In the genomic region with DNA sequence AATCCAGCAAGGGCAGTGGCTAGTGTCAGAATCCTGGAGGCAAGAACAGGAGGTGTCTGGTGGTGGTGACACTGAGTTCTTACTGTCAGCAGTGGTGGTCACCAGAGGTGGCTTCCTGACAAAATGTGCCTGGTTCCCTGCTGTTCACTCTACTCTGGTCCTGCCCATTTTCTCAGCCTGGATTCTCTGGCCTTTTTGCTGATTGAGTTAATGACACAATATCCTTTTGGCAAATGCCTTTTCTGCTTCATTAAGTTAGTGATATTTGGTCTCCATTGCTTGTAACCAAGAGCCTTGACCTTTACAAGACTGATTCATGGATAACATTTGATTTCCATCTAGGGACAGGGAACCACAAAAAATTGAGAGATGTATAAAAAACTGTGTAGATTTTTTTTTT, we compare ENCODE assay signal across 17 cellular contexts. TPM values are rescaled to one million over a fixed set of nuclear protein-coding genes. Genes with fewer than 3 reads are reported as not detected.
DNase-seq lines count a peak whose midpoint lies in the region; ATAC-seq, FAIRE-seq and TF ChIP-seq lines count a peak whose summit lies in the region.
"Had no signal": no experiment of that assay in that cellular context is flagged by ENCODE, and none has a peak within 500 bp of the region (broad histone marks: within the 10 kb centered on the region; RNA-seq: fewer than 3 reads in every experiment).

No MANE protein-coding gene starts in this region.

- no peak for TF ChIP-seq RAD21 in HepG2 (CRISPR knock-in tag; IDR thresholded peaks at IDR 0.05)

- H3K4me2 ChIP-seq in HepG2 (ENCODE audit: low read depth, low read length): no peak overlapping the region

- no peak overlapping the region for H2AFZ ChIP-seq in HepG2 (ENCODE audit: low read length)

- H3K4me3 ChIP-seq in HepG2 (replicated peaks in 1 of 3; ENCODE audit: insufficient read depth in 1 of 3, low read depth in 2 of 3, low read length in 3 of 3) (no peak overlapping the region), right lobe of liver (no peak overlapping the region), kidney epithelial cell (ENCODE audit: low read depth, low read length) (no peak overlapping the region), upper lobe of left lung (no peak overlapping the region), lower lobe of right lung (no peak overlapping the region)
- H3K4me3 ChIP-seq: MG63 had no signal

- no peaks in the 10 kb centered on the region for H4K20me1 ChIP-seq in HepG2 (ENCODE audit: insufficient read depth, low read length)

- TF ChIP-seq POLR2A in HepG2 (IDR thresholded peaks at IDR 0.05; ENCODE audit: insufficient read depth in 1 of 2, low read depth in 2 of 2, low read length in 2 of 2) (no peak), right lobe of liver (IDR thresholded peaks at IDR 0.05) (no peak), upper lobe of left lung (IDR thresholded peaks at IDR 0.05) (no peak)

- H3K36me3 ChIP-seq in HepG2 (replicated peaks in 1 of 2; ENCODE audit: control insufficient read depth in 1 of 2, insufficient read depth in 2 of 2, low read length in 2 of 2) (peaks cover 0 to 2% of the 10 kb centered on the region in 2 experiments; a peak in 2 of 5 replicates), right lobe of liver (no peaks in the 10 kb centered on the region), kidney epithelial cell (ENCODE audit: control insufficient read depth, insufficient read depth, low read length) (no peaks in the 10 kb centered on the region), upper lobe of left lung (no peaks in the 10 kb centered on the region), lower lobe of right lung (no peaks in the 10 kb centered on the region)

- H3K79me2 ChIP-seq in HepG2 (ENCODE audit: insufficient read depth, low read length): no peaks in the 10 kb centered on the region

- no peak overlapping the region for H3K9ac ChIP-seq in HepG2 (ENCODE audit: insufficient read depth, low read depth, low read length)

- no TSS peak for BruUV-seq in HepG2 (replicated peaks; lab: Mats Ljungman, UMichigan)

- H3K27ac ChIP-seq in HepG2 (ENCODE audit: extremely low read length, insufficient read depth, low read length) (peak overlapping the region; percentile 6), right lobe of liver (no peak overlapping the region), upper lobe of left lung (no peak overlapping the region), lower lobe of right lung (no peak overlapping the region)

- no peak for ATAC-seq in HepG2
- ATAC-seq in right lobe of liver: no peak
- ATAC-seq in upper lobe of left lung (ENCODE audit: low FRiP score in 2 of 2): no peak
- no peak for ATAC-seq in lower lobe of right lung

- TF ChIP-seq EP300 in HepG2 (IDR thresholded peaks at IDR 0.05; ENCODE audit: low read depth in 2 of 2, low read length in 2 of 2) (no peak), HepG2 (CRISPR knock-in tag; IDR thresholded peaks at IDR 0.05; ENCODE audit: borderline replicate concordance) (no peak), upper lobe of left lung (IDR thresholded peaks at IDR 0.05) (no peak)

- DNase-seq in HepG2 (ENCODE audit: low spot score) (no peak), right lobe of liver (no peak), RCC 7860 (ENCODE audit: low spot score) (no peak), kidney epithelial cell (ENCODE audit: low read depth) (peak; percentile 50), HK-2 (ENCODE audit: unreplicated experiment) (no peak), upper lobe of left lung (no peak), NCI-H1417 treated with DMSO at 0.1 percent for 48 hours (lab: John Stamatoyannopoulos, UW) (no peak), lower lobe of right lung (no peak)
- DNase-seq: CD4-positive, alpha-beta memory T cell; GF-D8; HFFc6; KG1; MG63; NCI-H1105; NCI-H187; NCI-H510A had no signal

- POLR2A ChIA-PET in HepG2 (lab: Yijun Ruan, JAX): no interaction called here

- H3K4me1 ChIP-seq in HepG2 (ENCODE audit: insufficient read depth, low read length) (peaks cover 58% of the 10 kb centered on the region), right lobe of liver (peaks cover 0 to 26% (median 0%) of the 10 kb centered on the region in 4 donors), upper lobe of left lung (no peaks in the 10 kb centered on the region), lower lobe of right lung (no peaks in the 10 kb centered on the region)

- FAIRE-seq in HepG2 (lab: Jason Lieb, UNC) (no peak), RCC 7860 (lab: Jason Lieb, UNC) (peak; percentile 60)
- FAIRE-seq: H1 had no signal

- in situ Hi-C loops in HepG2 (cut with HindIII; ENCODE audit: extremely low pct_ligation_motif_present, low pct_unique_long_range_greater_than_20kb): no loop called here

- no peaks in the 10 kb centered on the region for H3K9me3 ChIP-seq in HepG2 (ENCODE audit: low read length)
- H3K9me3 ChIP-seq in right lobe of liver: no peaks in the 10 kb centered on the region
- H3K9me3 ChIP-seq in upper lobe of left lung: peaks cover 0 to 2% (median 0%) of the 10 kb centered on the region in 4 donors
- no peaks in the 10 kb centered on the region for H3K9me3 ChIP-seq in lower lobe of right lung
- H3K9me3 ChIP-seq: MG63 had no signal

- intact Hi-C loops in HepG2 (cut with micrococcal nuclease; ENCODE audit: unreplicated experiment) (no loop called here), right lobe of liver (cut with DNase I) (no loop called here), lower lobe of right lung (cut with DNase I) (no loop called here)

- CTCF ChIA-PET in HepG2 (lab: Yijun Ruan, JAX; ENCODE audit: low intra/inter-chr PET ratio, low total read pairs): no interaction called here

- no peak for TF ChIP-seq CTCF in HepG2 (CRISPR knock-in tag; IDR thresholded peaks at IDR 0.05)
- no peak for TF ChIP-seq CTCF in right lobe of liver (IDR thresholded peaks at IDR 0.05)
- no peak for TF ChIP-seq CTCF in kidney epithelial cell (IDR thresholded peaks at IDR 0.05; ENCODE audit: insufficient read depth, low read length, poor library complexity, severe bottlenecking)
- no peak for TF ChIP-seq CTCF in upper lobe of left lung (IDR thresholded peaks at IDR 0.05)
- TF ChIP-seq CTCF in lower lobe of right lung (IDR thresholded peaks at IDR 0.05): no peak

- H3K27me3 ChIP-seq in HepG2 (ENCODE audit: control insufficient read depth in 1 of 2, insufficient read depth in 2 of 2, low read length in 2 of 2) (no peaks in the 10 kb centered on the region), right lobe of liver (no peaks in the 10 kb centered on the region), kidney epithelial cell (ENCODE audit: control insufficient read depth, insufficient read depth, low read length) (no peaks in the 10 kb centered on the region), upper lobe of left lung (no peaks in the 10 kb centered on the region), lower lobe of right lung (ENCODE audit: low read depth) (no peaks in the 10 kb centered on the region)
- H3K27me3 ChIP-seq: MG63 had no signal

TF ChIP-seq in HepG2, 621 proteins besides CTCF, POLR2A, EP300 and RAD21 (continues in another document):
- TF ChIP-seq NR2C2 (CRISPR knock-in tag; IDR thresholded peaks at IDR 0.05; ENCODE audit: borderline replicate concordance) (no peak), MAFK (conservative IDR thresholded peaks at IDR 0.05 in 1 of 2, IDR thresholded peaks at IDR 0.05 in 1 of 2; ENCODE audit: low read length in 2 of 2) (no peak), MTF1 (CRISPR knock-in tag; IDR thresholded peaks at IDR 0.05) (no peak), ZNF12 (CRISPR knock-in tag; IDR thresholded peaks at IDR 0.05) (no peak), CEBPB (IDR thresholded peaks at IDR 0.05; ENCODE audit: borderline replicate concordance, low read depth, low read length) (no peak)
- TF ChIP-seq, protein P1, sequence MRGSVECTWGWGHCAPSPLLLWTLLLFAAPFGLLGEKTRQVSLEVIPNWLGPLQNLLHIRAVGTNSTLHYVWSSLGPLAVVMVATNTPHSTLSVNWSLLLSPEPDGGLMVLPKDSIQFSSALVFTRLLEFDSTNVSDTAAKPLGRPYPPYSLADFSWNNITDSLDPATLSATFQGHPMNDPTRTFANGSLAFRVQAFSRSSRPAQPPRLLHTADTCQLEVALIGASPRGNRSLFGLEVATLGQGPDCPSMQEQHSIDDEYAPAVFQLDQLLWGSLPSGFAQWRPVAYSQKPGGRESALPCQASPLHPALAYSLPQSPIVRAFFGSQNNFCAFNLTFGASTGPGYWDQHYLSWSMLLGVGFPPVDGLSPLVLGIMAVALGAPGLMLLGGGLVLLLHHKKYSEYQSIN (CRISPR knock-in tag; IDR thresholded peaks at IDR 0.05; ENCODE audit: borderline replicate concordance): no peak

RNA-seq across cellular contexts. Expression of a gene that starts 51.1 kb away (rescaled TPM):
- total RNA-seq in HepG2 (2016; rRNA removed; fragmentation: Illumina TruSeq; extraction: Trizol) (55.7 and 80.1 TPM in 2 replicates), right lobe of liver (1 to 10 TPM; 1.6 to 10.0 (median 2.4) TPM), kidney epithelial cell (7.4 and 14.8 TPM in 2 replicates), upper lobe of left lung (10 to 100 TPM in 3 of 6 donors, 1 to 10 TPM in 3; 6.9 to 24.4 (median 9.3) TPM), lower lobe of right lung (7.1 TPM)
- 9.2 and 9.8 TPM in 2 replicates for total RNA-seq in HepG2 (2016; cell fraction: cytosol; rRNA removed; fragmentation: Illumina TruSeq; extraction: Trizol; ENCODE audit: low read depth)
- total RNA-seq in HepG2 (2016; cell fraction: insoluble cytoplasmic fraction; rRNA removed; fragmentation: Illumina TruSeq; extraction: Trizol): 55.6 and 78.6 TPM in 2 replicates
- 17.3 and 19.4 TPM in 2 replicates for total RNA-seq in HepG2 (2016; cell fraction: membrane; rRNA removed; fragmentation: Illumina TruSeq; extraction: Trizol)
- 88.7 and 100 TPM in 2 replicates for total RNA-seq in HepG2 (2016; cell fraction: nucleus; rRNA removed; fragmentation: Illumina TruSeq; extraction: Trizol)
- polyA plus RNA-seq in HepG2 (2011; rRNA removed): 10.3 and 16.0 TPM in 2 replicates
- 7.9 and 8.1 TPM in 2 replicates for polyA plus RNA-seq in HepG2 (2011; cell fraction: cytosol; rRNA removed)
- polyA plus RNA-seq in HepG2 (2011; cell fraction: nucleus; rRNA removed): 13.3 and 17.4 TPM in 2 replicates
- polyA plus RNA-seq in HepG2 (2012): 9.4 and 21.3 TPM in 2 replicates
- polyA plus RNA-seq in HepG2 (2016; cell fraction: cytosol; fragmentation: Illumina TruSeq; extraction: Trizol; ENCODE audit: low read depth): 3.6 and 3.7 TPM in 2 replicates
- polyA plus RNA-seq in HepG2 (2016; cell fraction: insoluble cytoplasmic fraction; fragmentation: Illumina TruSeq; extraction: Trizol; ENCODE audit: low read depth): 80.2 and 84.4 TPM in 2 replicates
- 10.4 and 10.6 TPM in 2 replicates for polyA plus RNA-seq in HepG2 (2016; cell fraction: membrane; fragmentation: Illumina TruSeq; extraction: Trizol; ENCODE audit: low read depth)
- 46.4 and 49.2 TPM in 2 replicates for polyA plus RNA-seq in HepG2 (2016; cell fraction: nucleus; fragmentation: Illumina TruSeq; extraction: Trizol; ENCODE audit: insufficient read depth, low read depth)
- polyA minus RNA-seq in HepG2 (2011; rRNA and poly(A)+ RNA removed; ENCODE audit: low replicate concordance): 12.9 and 24.6 TPM in 2 replicates
- polyA minus RNA-seq in HepG2 (2011; cell fraction: cytosol; rRNA and poly(A)+ RNA removed): 10.2 and 17.7 TPM in 2 replicates
- polyA minus RNA-seq in HepG2 (2011; cell fraction: nucleus; rRNA and poly(A)+ RNA removed): 89.3 and 136 TPM in 2 replicates
